8 cellular contexts compared by ENCODE assay signal in the genomic region with DNA sequence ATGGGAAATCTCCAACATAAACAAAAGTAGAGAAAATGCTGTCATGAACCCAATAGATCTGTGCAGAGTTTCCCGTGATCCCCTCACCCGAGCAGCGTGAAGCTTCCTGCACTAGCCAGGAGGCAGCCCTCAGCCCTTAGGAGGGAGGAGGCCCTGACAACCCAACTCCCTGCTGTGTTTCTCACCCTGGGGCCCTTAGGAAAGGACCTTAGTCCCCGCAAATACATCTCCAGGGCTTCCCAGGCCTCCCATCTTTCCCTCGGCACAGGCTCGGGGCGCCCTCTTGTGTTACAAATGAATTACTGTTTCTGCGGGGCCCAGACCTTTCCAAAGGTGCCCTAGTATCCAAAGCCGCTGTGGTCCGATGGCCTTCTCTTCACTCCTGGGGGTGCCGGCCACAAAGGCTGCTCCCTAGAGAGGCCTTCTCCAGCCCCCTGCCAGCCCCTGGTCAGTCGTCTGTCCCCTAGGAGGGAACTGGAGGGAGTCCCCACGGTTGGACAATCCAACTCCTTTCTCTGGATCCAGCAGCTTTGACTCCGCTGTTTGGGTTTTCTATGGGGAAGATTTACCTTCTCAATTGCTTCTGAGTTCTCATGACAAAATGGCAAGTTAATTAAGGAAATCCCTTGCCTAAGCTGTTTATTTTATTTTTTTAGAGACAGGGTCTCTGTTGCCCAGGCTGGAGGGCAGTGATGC. TPM values are rescaled to one million over a fixed set of nuclear protein-coding genes. Genes with fewer than 3 reads are reported as not detected.
A peak's percentile ranks its signal among the peaks of the same experiment; 100 is the strongest.
DNase-seq lines count a peak whose midpoint lies in the region; ATAC-seq and TF ChIP-seq lines count a peak whose summit lies in the region.

No MANE protein-coding gene starts in this region.

- H3K4me3 ChIP-seq in OCI-LY3 (ENCODE audit: low read length) = no peak overlapping the region
- no peak overlapping the region for H3K4me3 ChIP-seq in foreskin fibroblast (ENCODE audit: low read depth in 1 of 2, low read length in 2 of 2)
- H3K4me3 ChIP-seq in osteoblast (ENCODE audit: insufficient read depth, low read length) = no peak overlapping the region
- no peak overlapping the region for H3K4me3 ChIP-seq in aorta (ENCODE audit: low read length in 2 of 2)

- no TSS peak for BruUV-seq in Calu3 (replicated peaks; lab: Mats Ljungman, UMichigan)

- no peak overlapping the region for H3K4me2 ChIP-seq in OCI-LY3 (ENCODE audit: low read length)
- no peak overlapping the region for H3K4me2 ChIP-seq in osteoblast (ENCODE audit: insufficient read depth, low read length)

- H3K4me3 Mint-ChIP-seq in Calu3 (ENCODE audit: low read depth, unreplicated experiment) = no peak overlapping the region

- H3K36me3 ChIP-seq in OCI-LY3 (replicated peaks; ENCODE audit: low read depth, low read length) (peaks cover 8% of the 10 kb centered on the region), osteoblast (ENCODE audit: insufficient read depth, low read length) (peaks cover 16% of the 10 kb centered on the region), aorta (ENCODE audit: control insufficient read depth in 1 of 2, insufficient read depth in 2 of 2, low read length in 1 of 2) (peaks cover 3 to 7% of the 10 kb centered on the region in 2 donors)

- H3K9me3 ChIP-seq in OCI-LY3 (ENCODE audit: insufficient read depth, low read length) (no peaks in the 10 kb centered on the region), osteoblast (ENCODE audit: low read depth, low read length) (no peaks in the 10 kb centered on the region), aorta (ENCODE audit: control insufficient read depth, low read length) (no peaks in the 10 kb centered on the region)

- H2AFZ ChIP-seq in OCI-LY3 (ENCODE audit: low read depth, low read length) = no peak overlapping the region
- no peak overlapping the region for H2AFZ ChIP-seq in osteoblast (ENCODE audit: low read length)

- H3K27me3 Mint-ChIP-seq in Calu3 (ENCODE audit: unreplicated experiment) = no peaks in the 10 kb centered on the region

- TF ChIP-seq CTCF in Calu3 (IDR thresholded peaks at IDR 0.05; ENCODE audit: unreplicated experiment) (peak; percentile 55), OCI-LY3 (IDR thresholded peaks at IDR 0.05; ENCODE audit: low read depth, low read length) (peak; percentile 78), foreskin fibroblast (IDR thresholded peaks at IDR 0.05; ENCODE audit: low read depth, low read length) (peak; percentile 77), osteoblast (IDR thresholded peaks at IDR 0.05; ENCODE audit: extremely low read depth, low read depth, low read length) (peak; percentile 80)

- CTCF ChIA-PET in Calu3 (lab: Charles Lee) = no interaction called here

- intact Hi-C loops in Calu3 (cut with micrococcal nuclease; ENCODE audit: unreplicated experiment) = loop anchor here (10.0 kb wide), 2 partner anchors 422 to 632 kb away; partner anchors contain the start of gene CUX1
- intact Hi-C loops in aorta (cut with DNase I) = loop anchor here (1.0 to 10.0 kb wide), 5 partner anchors 419 to 692 kb away; partner anchors contain the start of gene CUX1 (in 1 of the 2)

- no peaks in the 10 kb centered on the region for H3K4me1 Mint-ChIP-seq in Calu3 (ENCODE audit: low read depth, unreplicated experiment)

- no peaks in the 10 kb centered on the region for H3K9me3 Mint-ChIP-seq in Calu3 (ENCODE audit: low read depth, unreplicated experiment)

- H3K27ac Mint-ChIP-seq in Calu3 (ENCODE audit: unreplicated experiment) = no peak overlapping the region

- no peak overlapping the region for H3K27ac ChIP-seq in OCI-LY3 (ENCODE audit: low read length)
- H3K27ac ChIP-seq in osteoblast (ENCODE audit: low read depth, low read length) = no peak overlapping the region
- H3K27ac ChIP-seq in aorta (ENCODE audit: low read depth in 1 of 2, low read length in 2 of 2) = no peak overlapping the region

- no peak overlapping the region for H3K9ac ChIP-seq in OCI-LY3 (ENCODE audit: low read length)

- H4K20me1 ChIP-seq in OCI-LY3 (ENCODE audit: insufficient read depth, low read length) = no peaks in the 10 kb centered on the region
- H4K20me1 ChIP-seq in osteoblast (ENCODE audit: insufficient read depth, low read length) = peaks cover 7% of the 10 kb centered on the region

- no peaks in the 10 kb centered on the region for H3K36me3 Mint-ChIP-seq in Calu3 (ENCODE audit: insufficient read depth, unreplicated experiment)

- ATAC-seq in aorta (ENCODE audit: low FRiP score) = peak; percentile 79

- peak; percentile 56 for DNase-seq in Calu3
- peak; percentile 52 for DNase-seq in HT1080 (ENCODE audit: low read depth)
- DNase-seq in activated T-cell treated with anti-CD3 and anti-CD28 coated beads, Interleukin-2, amount 50 U/mL, for 48 hours = peak; percentile 64 to 66
- peak; percentile 32 to 80 for DNase-seq in foreskin fibroblast
- DNase-seq in osteoblast (ENCODE audit: insufficient read length, low spot score, missing footprints) = peak; percentile 98
- peak; percentile 61 to 82 for DNase-seq in aorta
- DNase-seq in T1000 (lab: John Stamatoyannopoulos, UW) = no peak

- 23% methylated on average over 14 of the region's 14 CpGs for WGBS in aorta, 2 donors

- H3K4me1 ChIP-seq in OCI-LY3 (ENCODE audit: low read length) (peaks cover 2% of the 10 kb centered on the region; the same call in 1 of the 2 replicates), osteoblast (ENCODE audit: insufficient read depth, low read length) (no peaks in the 10 kb centered on the region), aorta (ENCODE audit: control insufficient read depth in 1 of 2, insufficient read depth in 2 of 2, low read length in 2 of 2) (no peaks in the 10 kb centered on the region)

- H3K27me3 ChIP-seq in OCI-LY3 (ENCODE audit: low read depth, low read length) (no peaks in the 10 kb centered on the region), osteoblast (ENCODE audit: insufficient read depth, low read length) (no peaks in the 10 kb centered on the region), aorta (ENCODE audit: control insufficient read depth in 1 of 2, insufficient read depth in 2 of 2, low read length in 1 of 2) (no peaks in the 10 kb centered on the region)

- no peaks in the 10 kb centered on the region for H3K79me2 ChIP-seq in OCI-LY3 (ENCODE audit: low read length)
- H3K79me2 ChIP-seq in osteoblast (ENCODE audit: insufficient read depth, low read length) = no peaks in the 10 kb centered on the region

RNA-seq across cellular contexts. Expression of gene SH2B2, which starts 49.9 kb away (rescaled TPM):
- total RNA-seq in Calu3 (2022) (2.7 and 3.7 TPM in 2 replicates), osteoblast (2.1 and 2.2 TPM in 2 replicates), aorta (10 to 100 TPM in 1 of 2 donors, 1 to 10 TPM in 1; 5.5 to 15.6 TPM)
- 0.90 and 1.2 TPM in 2 replicates for total RNA-seq in HT1080 (2014; rRNA removed; shearing (Covaris generic))
- 2.2 and 2.6 TPM in 2 replicates for polyA plus RNA-seq in HT1080 (2015; cell fraction: cytosol; rRNA removed)
- 0.73 and 2.3 TPM in 2 replicates for polyA plus RNA-seq in HT1080 (2015; cell fraction: nucleus; rRNA removed)
- 1 to 10 TPM in 1 of 2 donors, under 1 TPM in 1; 0.50 to 2.4 TPM for polyA plus RNA-seq in aorta
